ENCODE assay signal across 25 cellular contexts in genomic region chr11:10716543-10717259, GRCh38. TPM values are rescaled to one million over a fixed set of nuclear protein-coding genes. Genes with fewer than 3 reads are reported as not detected.
A peak's percentile ranks its signal among the peaks of the same experiment; 100 is the strongest.
DNase-seq lines count a peak whose midpoint lies in the region; ATAC-seq and TF ChIP-seq lines count a peak whose summit lies in the region.
"Had no signal": no experiment of that assay in that cellular context is flagged by ENCODE, and none has a peak within 500 bp of the region (broad histone marks: within the 10 kb centered on the region; RNA-seq: fewer than 3 reads in every experiment).

No MANE protein-coding gene starts in this region.

- TF ChIP-seq RAD21 in Ishikawa (IDR thresholded peaks at IDR 0.05; ENCODE audit: low read depth): no peak

- no peak for TF ChIP-seq EP300 in Ishikawa (IDR thresholded peaks at IDR 0.05; ENCODE audit: borderline replicate concordance)

- peak; percentile 83 for DNase-seq in CMK (ENCODE audit: low read depth)
- no peak for DNase-seq in mesothelial cell of epicardium (ENCODE audit: low spot score in 2 of 2, unreplicated experiment in 2 of 2)
- no peak for DNase-seq in cortex of kidney (lab: John Stamatoyannopoulos, UW)
- no peak for DNase-seq in activated gamma-delta T cell (lab: John Stamatoyannopoulos, UW)
- DNase-seq in activated CD8-positive, alpha-beta memory T cell treated with anti-CD3 and anti-CD28 coated beads, Interleukin-2, amount 50 U/mL, for 48 hours: no peak
- DNase-seq: 8988T; Calu3; CD4-positive, alpha-beta memory T cell; DMS153; NCI-H1092 treated with DMSO at 0.1 percent for 48 hours; NCI-H1436 treated with DMSO at 0.1 percent for 48 hours; NCI-H1930; NCI-H2227 treated with DMSO at 0.1 percent for 48 hours; NCI-H510A had no signal

- no peaks in the 10 kb centered on the region for H3K36me3 Mint-ChIP-seq in mesothelial cell of epicardium
- H3K36me3 Mint-ChIP-seq: CD4-positive, alpha-beta memory T cell had no signal

- peak overlapping the region; percentile 84 for H3K27ac Mint-ChIP-seq in mesothelial cell of epicardium
- H3K27ac Mint-ChIP-seq: GM23338 had no signal

- no peak for ATAC-seq in GM19035 (IDR thresholded peaks at IDR 0.05; ENCODE audit: unreplicated experiment)
- ATAC-seq: GM23338, HepG2, Panc1, SK-N-SH treated with all-trans-retinoic acid at 6 μM for 48 hours had no signal

- no peak for TF ChIP-seq CTCF in mesothelial cell of epicardium (IDR thresholded peaks at IDR 0.05; ENCODE audit: unreplicated experiment)

- H3K9me3 Mint-ChIP-seq in mesothelial cell of epicardium: no peaks in the 10 kb centered on the region
- H3K9me3 Mint-ChIP-seq: CD4-positive, alpha-beta memory T cell; GM23338 had no signal

- H3K27me3 Mint-ChIP-seq in mesothelial cell of epicardium (ENCODE audit: low read depth): no peaks in the 10 kb centered on the region

- H3K4me1 Mint-ChIP-seq in mesothelial cell of epicardium: peaks cover 25% of the 10 kb centered on the region
- H3K4me1 Mint-ChIP-seq: CD4-positive, alpha-beta memory T cell had no signal

- peak overlapping the region; percentile 20 for H3K27ac ChIP-seq in angular gyrus (ENCODE audit: low read depth, low read length)
- H3K27ac ChIP-seq: BLaER1 treated with 17β-estradiol and CSF1 and Interleukin-3, amounts not matched to agents 10 nM and 100 nM; HL-60; KMS-11 had no signal

- H3K4me3 Mint-ChIP-seq in mesothelial cell of epicardium: no peak overlapping the region
- H3K4me3 Mint-ChIP-seq: CD4-positive, alpha-beta memory T cell; GM23338 had no signal

TF ChIP-seq in Ishikawa, 13 proteins besides CTCF, POLR2A, EP300 and RAD21:
- 0 out of 2 replicates have a peak, but pooled peaks have one; percentile 30 for TF ChIP-seq USF1 (IDR thresholded peaks at IDR 0.05)
- TF ChIP-seq TEAD4 (IDR thresholded peaks at IDR 0.05): no peak
- TF ChIP-seq CEBPB (IDR thresholded peaks at IDR 0.05): no peak
- no peak for TF ChIP-seq CREB1 (IDR thresholded peaks at IDR 0.05; ENCODE audit: low read depth)

RNA-seq across cellular contexts. Expression of gene IRAG1, which starts 23.1 kb away (rescaled TPM):
- total RNA-seq in mesothelial cell of epicardium: 13.1 to 13.8 TPM (median 13.6 TPM) in 3 replicates
- total RNA-seq: Calu3; CD4-positive, alpha-beta memory T cell; Daoy had no signal

RNA-seq across cellular contexts. Expression of gene CTR9, which starts 34.3 kb away (rescaled TPM):
- 33.2 to 38.3 TPM (median 34.5 TPM) in 3 replicates for total RNA-seq in mesothelial cell of epicardium
